Comparison of ENCODE assay signal across 21 cellular contexts in the genomic region with DNA sequence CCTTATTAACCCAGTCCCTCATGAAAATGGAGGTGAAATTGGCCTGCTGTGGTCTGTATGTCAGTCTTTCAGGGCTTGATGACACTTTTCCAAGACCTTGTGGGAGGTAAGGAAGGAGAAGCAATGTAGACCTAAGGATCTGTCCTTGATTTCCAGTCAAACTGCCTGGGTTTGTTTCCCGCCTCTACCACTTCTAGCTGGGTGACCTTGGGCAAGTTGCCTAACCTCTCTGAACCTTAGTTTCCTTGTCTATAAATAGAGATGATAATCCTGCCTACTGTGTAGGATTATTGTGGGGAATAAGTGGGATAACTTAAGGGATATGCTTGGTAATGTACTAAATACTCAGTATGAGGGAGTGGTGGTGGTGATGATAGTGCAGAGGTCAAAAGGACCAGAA. TPM values are rescaled to one million over a fixed set of nuclear protein-coding genes. Genes with fewer than 3 reads are reported as not detected.
DNase-seq lines count a peak whose midpoint lies in the region; FAIRE-seq and TF ChIP-seq lines count a peak whose summit lies in the region.
"Had no signal": no experiment of that assay in that cellular context is flagged by ENCODE, and none has a peak within 500 bp of the region (broad histone marks: within the 10 kb centered on the region; RNA-seq: fewer than 3 reads in every experiment).

No MANE protein-coding gene starts in this region.

- H4K20me1 ChIP-seq in neural progenitor cell (ENCODE audit: low read depth): no peaks in the 10 kb centered on the region

- no peak overlapping the region for H3K27ac Mint-ChIP-seq in neural progenitor cell

- H3K36me3 ChIP-seq in right atrium auricular region (no peaks in the 10 kb centered on the region), muscle layer of colon (ENCODE audit: insufficient read depth, low read length) (no peaks in the 10 kb centered on the region), skeletal muscle tissue (ENCODE audit: control insufficient read depth in 3 of 3, insufficient read depth in 3 of 3, low read length in 3 of 3) (no peaks in the 10 kb centered on the region), neural progenitor cell (no peaks in the 10 kb centered on the region)
- H3K36me3 ChIP-seq: MG63 had no signal

- no peaks in the 10 kb centered on the region for H3K36me3 Mint-ChIP-seq in neural progenitor cell

- H3K27me3 ChIP-seq in right atrium auricular region (no peaks in the 10 kb centered on the region), muscle layer of colon (ENCODE audit: control insufficient read depth in 1 of 2, insufficient read depth in 2 of 2, low read length in 2 of 2) (no peaks in the 10 kb centered on the region), skeletal muscle tissue (ENCODE audit: control insufficient read depth in 3 of 3, insufficient read depth in 3 of 3, low read length in 3 of 3) (no peaks in the 10 kb centered on the region), neural progenitor cell (no peaks in the 10 kb centered on the region)
- H3K27me3 ChIP-seq: MG63 had no signal

- no peak for TF ChIP-seq CTCF in right atrium auricular region (IDR thresholded peaks at IDR 0.05)
- no peak for TF ChIP-seq CTCF in neural progenitor cell (IDR thresholded peaks at IDR 0.05)

- DNase-seq in right atrium auricular region (ENCODE audit: low spot score) (no peak), cardiac septum (ENCODE audit: low spot score) (no peak), epithelial cell of prostate (ENCODE audit: low read depth, low spot score) (no peak), NCI-H2196 treated with DMSO at 0.1 percent for 48 hours (lab: John Stamatoyannopoulos, UW; ENCODE audit: unreplicated experiment) (no peak), neural progenitor cell (ENCODE audit: low spot score) (no peak), urothelium cell line (ENCODE audit: low spot score) (no peak)
- DNase-seq: DMS153, EL, Karpas-422, MG63, NCI-H1092, NCI-H146, NCI-H2081, NCI-H510A, NCI-H774, PC-3 had no signal

- no peaks in the 10 kb centered on the region for H3F3A ChIP-seq in neural progenitor cell (ENCODE audit: low read depth)

- H3K9me3 ChIP-seq in right atrium auricular region (no peaks in the 10 kb centered on the region), muscle layer of colon (ENCODE audit: low read length) (no peaks in the 10 kb centered on the region), skeletal muscle tissue (ENCODE audit: control insufficient read depth in 3 of 3, low read length in 3 of 3) (no peaks in the 10 kb centered on the region), neural progenitor cell (ENCODE audit: low read depth) (no peaks in the 10 kb centered on the region)
- H3K9me3 ChIP-seq: MG63 had no signal

- intact Hi-C loops in cardiac septum (cut with DNase I): no loop called here

- peaks cover 8% of the 10 kb centered on the region for H3K27me3 Mint-ChIP-seq in neural progenitor cell (ENCODE audit: insufficient read depth, low read depth)

- no peaks in the 10 kb centered on the region for H3K9me3 Mint-ChIP-seq in neural progenitor cell

- no peaks in the 10 kb centered on the region for H3K79me2 ChIP-seq in neural progenitor cell (ENCODE audit: low read depth)

- H3K4me2 ChIP-seq in neural progenitor cell: no peak overlapping the region

- no peak for FAIRE-seq in urothelium cell line (lab: Jason Lieb, UNC)
- FAIRE-seq: A204.1, H54 had no signal

- H3K9ac ChIP-seq in muscle layer of colon (ENCODE audit: low read length) (no peak overlapping the region), skeletal muscle tissue (ENCODE audit: low read depth in 1 of 3, low read length in 3 of 3) (peak overlapping the region in 1 of 3 donors; percentile 12), neural progenitor cell (no peak overlapping the region)

- H3K4me1 ChIP-seq in right atrium auricular region (peaks cover 0 to 47% of the 10 kb centered on the region in 2 donors), muscle layer of colon (ENCODE audit: insufficient read depth, low read length) (peaks cover 56% of the 10 kb centered on the region), skeletal muscle tissue (ENCODE audit: control insufficient read depth in 3 of 3, insufficient read depth in 3 of 3, low read length in 3 of 3) (peaks cover 41 to 52% (median 45%) of the 10 kb centered on the region in 3 donors), neural progenitor cell (no peaks in the 10 kb centered on the region)

- H3K4me3 ChIP-seq in right atrium auricular region (no peak overlapping the region), muscle layer of colon (ENCODE audit: low read depth in 1 of 2, low read length in 2 of 2) (no peak overlapping the region), skeletal muscle tissue (ENCODE audit: low read length in 3 of 3) (no peak overlapping the region), neural progenitor cell (no peak overlapping the region)
- H3K4me3 ChIP-seq: MG63 had no signal

- no peak overlapping the region for H2AFZ ChIP-seq in neural progenitor cell (replicated peaks)

- no peak overlapping the region for H3K4me3 Mint-ChIP-seq in neural progenitor cell

- H3K27ac ChIP-seq in right atrium auricular region (peak overlapping the region; percentile 17 to 63), epithelial cell of prostate (peak overlapping the region; percentile 18), muscle layer of colon (ENCODE audit: low read depth, low read length) (peak overlapping the region; percentile 61), skeletal muscle tissue (ENCODE audit: low read depth, low read length) (peak overlapping the region; percentile 0), neural progenitor cell (no peak overlapping the region)
- H3K27ac ChIP-seq: C4-2B had no signal

- peaks cover 12% of the 10 kb centered on the region for H3K4me1 Mint-ChIP-seq in neural progenitor cell

RNA-seq across cellular contexts. Expression of a gene that starts 59.7 kb away (rescaled TPM):
- total RNA-seq in right atrium auricular region (10 to 100 TPM; 10.1 to 11.4 TPM), cardiac septum (18.9 TPM), skeletal muscle tissue (4.2 TPM), neural progenitor cell (ENCODE audit: low replicate concordance) (0.36 and 0.71 TPM in 2 replicates)
